In the genomic region with DNA sequence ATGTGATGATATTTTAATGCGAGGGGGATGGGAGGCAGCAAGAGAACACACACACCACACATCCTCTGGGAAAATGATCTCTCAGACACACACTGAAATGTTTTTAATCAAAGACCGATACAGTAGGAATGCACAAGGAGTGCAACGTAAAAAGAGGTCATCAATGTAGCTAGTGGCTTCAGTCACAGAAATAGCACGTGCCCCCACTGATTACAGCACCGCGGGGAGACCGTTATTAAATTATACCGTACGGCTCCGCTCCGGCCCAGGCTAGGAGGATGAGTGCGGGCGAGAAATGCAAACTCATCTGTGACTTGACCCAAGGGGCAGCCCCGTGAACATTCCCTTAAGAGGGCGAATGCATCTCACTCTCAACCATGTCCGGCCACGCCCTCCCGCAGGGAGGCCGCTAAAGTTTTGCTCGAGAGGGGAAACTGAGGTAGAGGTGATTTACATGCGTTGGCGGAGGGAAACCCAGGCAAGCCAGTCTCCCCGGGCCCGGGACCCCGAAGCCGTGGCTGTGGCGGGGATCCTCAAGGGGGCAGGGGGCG, we compare ENCODE assay signal across 1 cellular context.
TF ChIP-seq lines count a peak whose summit lies in the region.

No MANE protein-coding gene starts in this region.

TF ChIP-seq in HCT116, 20 proteins besides CTCF, POLR2A, EP300 and RAD21 (continued from another document):
- no peak for TF ChIP-seq FOSL1 (IDR thresholded peaks at IDR 0.05; ENCODE audit: low read depth)
- TF ChIP-seq, protein P1, sequence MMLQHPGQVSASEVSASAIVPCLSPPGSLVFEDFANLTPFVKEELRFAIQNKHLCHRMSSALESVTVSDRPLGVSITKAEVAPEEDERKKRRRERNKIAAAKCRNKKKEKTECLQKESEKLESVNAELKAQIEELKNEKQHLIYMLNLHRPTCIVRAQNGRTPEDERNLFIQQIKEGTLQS (IDR thresholded peaks at IDR 0.05) = no peak
